Comparison of ENCODE assay signal across 14 cellular contexts in the genomic region with DNA sequence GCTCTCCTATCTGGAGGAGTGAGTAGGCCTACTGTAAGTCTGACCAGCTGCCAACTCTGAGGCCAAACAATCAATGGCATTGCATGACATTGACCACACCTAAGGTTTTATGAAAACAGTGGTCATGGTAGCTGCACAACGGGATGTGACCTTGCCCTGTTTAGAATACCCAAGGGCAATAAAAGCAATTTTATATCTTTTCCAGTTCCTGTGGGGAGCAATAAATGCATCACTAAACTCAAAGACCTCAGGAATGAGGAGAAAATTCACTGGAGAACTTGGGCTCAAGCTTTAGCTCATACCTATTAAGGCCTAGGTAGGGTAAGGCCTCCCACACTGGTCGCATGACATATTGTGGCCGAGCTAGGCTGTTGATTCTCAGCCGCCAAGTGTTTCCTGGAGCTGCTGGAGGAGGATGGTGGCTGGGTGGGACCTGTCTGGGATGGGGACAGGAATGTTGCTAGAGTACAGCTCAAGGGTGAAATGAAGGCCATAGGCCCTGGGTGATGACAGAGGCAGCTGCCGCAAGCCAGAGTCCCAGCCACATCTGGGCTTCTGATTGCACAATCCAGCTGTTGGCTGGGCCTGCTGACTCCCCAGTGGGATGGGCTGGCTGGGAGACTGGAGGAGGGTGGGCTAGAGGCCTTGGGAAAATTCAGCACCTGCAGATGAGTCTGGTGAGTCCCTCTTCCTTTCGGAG.
DNase-seq lines count a peak whose midpoint lies in the region; ATAC-seq and TF ChIP-seq lines count a peak whose summit lies in the region.
"Had no signal": no experiment of that assay in that cellular context is flagged by ENCODE, and none has a peak within 500 bp of the region (broad histone marks: within the 10 kb centered on the region; RNA-seq: fewer than 3 reads in every experiment).

No MANE protein-coding gene starts in this region.

- peak in 1 of 4 donors; percentile 15 for TF ChIP-seq EP300 in upper lobe of left lung (IDR thresholded peaks at IDR 0.05)

- no peak overlapping the region for H3K9ac ChIP-seq in fibroblast of lung (ENCODE audit: insufficient read depth, low read length)
- H3K9ac ChIP-seq in mesenchymal stem cell (ENCODE audit: low read length): no peak overlapping the region

- intact Hi-C loops in OCI-LY7 (cut with micrococcal nuclease; ENCODE audit: unreplicated experiment): no loop called here

- H3K23ac ChIP-seq in mesenchymal stem cell (ENCODE audit: low read length in 2 of 2): no peak overlapping the region

- no peak overlapping the region for H4K91ac ChIP-seq in mesenchymal stem cell (ENCODE audit: low read length)

- no peaks in the 10 kb centered on the region for H3K36me3 ChIP-seq in fibroblast of lung (ENCODE audit: control insufficient read depth, insufficient read depth, low read length)
- no peaks in the 10 kb centered on the region for H3K36me3 ChIP-seq in mesenchymal stem cell (ENCODE audit: control insufficient read depth in 1 of 2, insufficient read depth in 2 of 2, low read depth in 1 of 2, low read length in 2 of 2)
- no peaks in the 10 kb centered on the region for H3K36me3 ChIP-seq in upper lobe of left lung
- H3K36me3 ChIP-seq in OCI-LY7 (ENCODE audit: insufficient read depth, low read length): no peaks in the 10 kb centered on the region
- H3K36me3 ChIP-seq: right lobe of liver had no signal

- H4K8ac ChIP-seq in mesenchymal stem cell (ENCODE audit: low read length): no peak overlapping the region

- H3K4me2 ChIP-seq in fibroblast of lung (ENCODE audit: extremely low read depth, insufficient read depth, low read length): no peak overlapping the region
- H3K4me2 ChIP-seq in mesenchymal stem cell (ENCODE audit: low read length, poor library complexity, severe bottlenecking): no peak overlapping the region
- H3K4me2 ChIP-seq in OCI-LY7 (ENCODE audit: low read length): no peak overlapping the region

- H3K79me2 ChIP-seq in fibroblast of lung (ENCODE audit: control insufficient read depth, insufficient read depth, low read length) (no peaks in the 10 kb centered on the region), OCI-LY7 (ENCODE audit: insufficient read depth, low read depth, low read length) (no peaks in the 10 kb centered on the region)

- H2AK5ac ChIP-seq in mesenchymal stem cell (ENCODE audit: low read length, severe bottlenecking): no peak overlapping the region

- no peak overlapping the region for H2BK12ac ChIP-seq in mesenchymal stem cell (ENCODE audit: low read length in 2 of 2)

- H3K4me1 ChIP-seq in fibroblast of lung (ENCODE audit: control insufficient read depth, extremely low read depth, insufficient read depth, low read length) (peaks cover 10% of the 10 kb centered on the region), mesenchymal stem cell (ENCODE audit: control insufficient read depth, insufficient read depth, low read depth, low read length) (peaks cover 24% of the 10 kb centered on the region), upper lobe of left lung (peaks cover 0 to 4% (median 0%) of the 10 kb centered on the region in 4 donors), OCI-LY7 (ENCODE audit: insufficient read depth, low read length, poor library complexity, severe bottlenecking) (no peaks in the 10 kb centered on the region)
- H3K4me1 ChIP-seq: right lobe of liver had no signal

- H3K4me3 ChIP-seq in fibroblast of lung (replicated peaks in 1 of 4; ENCODE audit: control extremely low read depth in 1 of 4, insufficient read depth in 1 of 4, low read depth in 3 of 4, low read length in 4 of 4): no peak overlapping the region
- H3K4me3 ChIP-seq in mesenchymal stem cell (ENCODE audit: insufficient read depth in 1 of 2, low read depth in 1 of 2, low read length in 2 of 2): no peak overlapping the region
- no peak overlapping the region for H3K4me3 ChIP-seq in upper lobe of left lung
- no peak overlapping the region for H3K4me3 ChIP-seq in OCI-LY7 (ENCODE audit: low read depth, low read length, poor library complexity, severe bottlenecking)
- H3K4me3 ChIP-seq: right lobe of liver had no signal

- H2BK15ac ChIP-seq in mesenchymal stem cell (ENCODE audit: low read depth, poor library complexity, severe bottlenecking): no peak overlapping the region

- peak; percentile 58 to 88 for ATAC-seq in upper lobe of left lung (ENCODE audit: low FRiP score in 2 of 2)
- no peak for ATAC-seq in HG03139 (IDR thresholded peaks at IDR 0.05; ENCODE audit: unreplicated experiment)
- ATAC-seq: T-helper 17 cell had no signal

- TF ChIP-seq CTCF in fibroblast of lung (conservative IDR thresholded peaks at IDR 0.05 in 1 of 2, IDR thresholded peaks at IDR 0.05 in 1 of 2; ENCODE audit: low read depth in 1 of 2, low read length in 2 of 2) (no peak), upper lobe of left lung (IDR thresholded peaks at IDR 0.05) (no peak), OCI-LY7 (conservative IDR thresholded peaks at IDR 0.05; ENCODE audit: low read length) (no peak)

- H2AFZ ChIP-seq in fibroblast of lung (ENCODE audit: low read length): no peak overlapping the region
- no peak overlapping the region for H2AFZ ChIP-seq in mesenchymal stem cell (ENCODE audit: low read depth, low read length)
- no peak overlapping the region for H2AFZ ChIP-seq in OCI-LY7 (ENCODE audit: low read length)

- H4K20me1 ChIP-seq in fibroblast of lung (ENCODE audit: control insufficient read depth, extremely low read depth, insufficient read depth, low read length) (no peaks in the 10 kb centered on the region), OCI-LY7 (ENCODE audit: insufficient read depth, low read length) (no peaks in the 10 kb centered on the region)

- no peak overlapping the region for H3K27ac ChIP-seq in fibroblast of lung (ENCODE audit: insufficient read depth, low read length)
- H3K27ac ChIP-seq in mesenchymal stem cell (ENCODE audit: low read length, poor library complexity, severe bottlenecking): no peak overlapping the region
- H3K27ac ChIP-seq in upper lobe of left lung: no peak overlapping the region
- H3K27ac ChIP-seq in OCI-LY7 (ENCODE audit: low read depth, low read length, poor library complexity, severe bottlenecking): no peak overlapping the region
- H3K27ac ChIP-seq: right lobe of liver had no signal

- CTCF ChIA-PET in OCI-LY7 (lab: Charles Lee; ENCODE audit: unreplicated experiment): no interaction called here

- POLR2A ChIA-PET in OCI-LY7 (lab: Charles Lee): no interaction called here

- no peak overlapping the region for H3K4ac ChIP-seq in mesenchymal stem cell (ENCODE audit: low read depth in 1 of 2, low read length in 2 of 2)

- no peak overlapping the region for H2BK120ac ChIP-seq in mesenchymal stem cell (ENCODE audit: low read depth, low read length)

- H3K27me3 ChIP-seq in fibroblast of lung (ENCODE audit: control insufficient read depth, insufficient read depth, low read length): no peaks in the 10 kb centered on the region
- no peaks in the 10 kb centered on the region for H3K27me3 ChIP-seq in mesenchymal stem cell (ENCODE audit: control insufficient read depth in 1 of 2, insufficient read depth in 1 of 2, low read length in 2 of 2)
- H3K27me3 ChIP-seq in upper lobe of left lung: no peaks in the 10 kb centered on the region
- H3K27me3 ChIP-seq: right lobe of liver had no signal

- TF ChIP-seq POLR2A in upper lobe of left lung (IDR thresholded peaks at IDR 0.05): no peak

- no peak overlapping the region for H2BK5ac ChIP-seq in mesenchymal stem cell (ENCODE audit: low read depth, low read length, poor library complexity, severe bottlenecking)

- H3K14ac ChIP-seq in mesenchymal stem cell (ENCODE audit: low read length in 2 of 2): no peak overlapping the region

- BruUV-seq in OCI-LY7 (replicated peaks; lab: Mats Ljungman, UMichigan): no TSS peak

- no peak overlapping the region for H3K18ac ChIP-seq in mesenchymal stem cell (ENCODE audit: low read depth in 1 of 2, low read length in 2 of 2)

- 68% methylated on average over 6 of the region's 6 CpGs for WGBS in mesenchymal stem cell
- 82 to 83% methylated on average over 4 to 6 of the region's 6 CpGs for WGBS in upper lobe of left lung, 2 donors

- in situ Hi-C loops in KBM-7 (cut with MboI; ENCODE audit: low pct_unique_long_range_greater_than_20kb, low sequenced_read_pairs): no loop called here

- no peaks in the 10 kb centered on the region for H3K9me2 ChIP-seq in OCI-LY7 (ENCODE audit: insufficient read depth, low read length)

- H3K9me3 ChIP-seq in fibroblast of lung (ENCODE audit: control insufficient read depth, insufficient read depth, low read depth, low read length) (peaks cover 1% of the 10 kb centered on the region), mesenchymal stem cell (ENCODE audit: control insufficient read depth, low read length) (peaks cover 6% of the 10 kb centered on the region), upper lobe of left lung (no peaks in the 10 kb centered on the region), OCI-LY7 (ENCODE audit: low read length) (no peaks in the 10 kb centered on the region)
- H3K9me3 ChIP-seq: right lobe of liver had no signal

- no peaks in the 10 kb centered on the region for H3K79me1 ChIP-seq in mesenchymal stem cell (replicated peaks; ENCODE audit: low read length, poor library complexity, severe bottlenecking)

- DNase-seq in LoVo (ENCODE audit: low spot score): peak; percentile 46
- peak; percentile 24 to 50 for DNase-seq in fibroblast of lung (ENCODE audit: low read depth in 2 of 2)
- DNase-seq in mesenchymal stem cell: peak; percentile 3
- DNase-seq in upper lobe of left lung: no peak
- DNase-seq in OCI-LY7 (ENCODE audit: low spot score): no peak
- DNase-seq in KBM-7: no peak
- no peak for DNase-seq in A172 (ENCODE audit: low spot score)
- DNase-seq: activated CD4-positive, alpha-beta T cell treated with anti-CD3 and anti-CD28 coated beads, Interleukin-2, amount 50 U/mL, for 1 hour; activated effector memory CD4-positive, alpha-beta T cell treated with Interleukin-2 at 50 U/mL for 16 hours; Calu3; MV-4-11; right lobe of liver; T-helper 17 cell had no signal

Comparison
In these comparisons a context has a peak if more than half of its experiments do, and no peak if none do; other contexts are left out.
1. DNase-seq: peak in LoVo (single experiment), fibroblast of lung (2 of 2) and mesenchymal stem cell (single experiment); none in upper lobe of left lung (0 of 2), OCI-LY7 (single experiment), KBM-7 (single experiment) and A172 (single experiment).